6 cellular contexts compared by ENCODE assay signal in genomic region chr3:49173116-49173791, GRCh38. TPM values are rescaled to one million over a fixed set of nuclear protein-coding genes. Genes with fewer than 3 reads are reported as not detected.
DNase-seq lines count a peak whose midpoint lies in the region; ATAC-seq, FAIRE-seq and TF ChIP-seq lines count a peak whose summit lies in the region.

No MANE protein-coding gene starts in this region.

- no peaks in the 10 kb centered on the region for H3K27me3 ChIP-seq in astrocyte (ENCODE audit: insufficient read depth, low read length)
- H3K27me3 ChIP-seq in mesendoderm (ENCODE audit: insufficient read depth, low read length, poor library complexity): no peaks in the 10 kb centered on the region

- H3K18ac ChIP-seq in mesendoderm (ENCODE audit: low read length): no peak overlapping the region

- H4K5ac ChIP-seq in mesendoderm (ENCODE audit: low read length): no peak overlapping the region

- H3K9ac ChIP-seq in astrocyte (ENCODE audit: low read length) (peak overlapping the region; percentile 8), mesendoderm (ENCODE audit: low read length) (peak overlapping the region; percentile 59)

- DNase-seq in DMS 273 treated with DMSO at 0.1 percent for 48 hours (lab: John Stamatoyannopoulos, UW): peak; percentile 12
- no peak for DNase-seq in astrocyte (ENCODE audit: low read depth)
- DNase-seq in mesendoderm: peak; percentile 93
- no peak for DNase-seq in DMS53 treated with DMSO at 0.1 percent for 48 hours (lab: John Stamatoyannopoulos, UW; ENCODE audit: unreplicated experiment)
- DNase-seq in RKO (ENCODE audit: low spot score): no peak

- H3K27me3 Mint-ChIP-seq in astrocyte (ENCODE audit: low read depth, unreplicated experiment): no peaks in the 10 kb centered on the region

- no peaks in the 10 kb centered on the region for H3K9me3 Mint-ChIP-seq in astrocyte (ENCODE audit: unreplicated experiment)

- peak overlapping the region; percentile 87 for H3K4me3 Mint-ChIP-seq in astrocyte (ENCODE audit: unreplicated experiment)

- no peak overlapping the region for H4K8ac ChIP-seq in mesendoderm (ENCODE audit: low read depth, low read length)

- no peak overlapping the region for H2AFZ ChIP-seq in astrocyte (ENCODE audit: low read depth, low read length)

- H3K4me2 ChIP-seq in astrocyte (ENCODE audit: low read length) (peak overlapping the region; percentile 98), mesendoderm (ENCODE audit: low read length) (peak overlapping the region; percentile 31)

- no peak overlapping the region for H2BK120ac ChIP-seq in mesendoderm (ENCODE audit: low read depth, low read length)

- H3K56ac ChIP-seq in mesendoderm (ENCODE audit: low read length): peak overlapping the region; percentile 93

- FAIRE-seq in astrocyte (lab: Jason Lieb, UNC): no peak

- H3K4me1 ChIP-seq in astrocyte (ENCODE audit: insufficient read depth, low read length): peaks cover 38% of the 10 kb centered on the region
- peaks cover 10% of the 10 kb centered on the region for H3K4me1 ChIP-seq in mesendoderm (ENCODE audit: control insufficient read depth, low read depth, low read length)

- H3K4me3 ChIP-seq in astrocyte (ENCODE audit: insufficient read depth, low read depth, low read length): peak overlapping the region; percentile 5
- H3K4me3 ChIP-seq in mesendoderm (ENCODE audit: low read length): no peak overlapping the region

- H3K79me1 ChIP-seq in mesendoderm (ENCODE audit: low read length): peaks cover 1% of the 10 kb centered on the region

- peak overlapping the region; percentile 81 for H3K27ac Mint-ChIP-seq in astrocyte (ENCODE audit: unreplicated experiment)

- H3K36me3 ChIP-seq in astrocyte (ENCODE audit: insufficient read depth, low read length): no peaks in the 10 kb centered on the region
- no peaks in the 10 kb centered on the region for H3K36me3 ChIP-seq in mesendoderm (ENCODE audit: control insufficient read depth, insufficient read depth, low read length)

- H3K23ac ChIP-seq in mesendoderm (ENCODE audit: low read length): peak overlapping the region; percentile 24

- H4K20me1 ChIP-seq in astrocyte (ENCODE audit: insufficient read depth, low read length): peaks cover 34% of the 10 kb centered on the region

- H2AK5ac ChIP-seq in mesendoderm (ENCODE audit: low read length): no peak overlapping the region

- H3K79me2 ChIP-seq in astrocyte (ENCODE audit: insufficient read depth, low read length) (peaks cover 12% of the 10 kb centered on the region), mesendoderm (ENCODE audit: control insufficient read depth, insufficient read depth, low read length) (no peaks in the 10 kb centered on the region)

- ATAC-seq in GM19324 (IDR thresholded peaks at IDR 0.05; ENCODE audit: low FRiP score, unreplicated experiment): no peak

- H2BK15ac ChIP-seq in mesendoderm (replicated peaks; ENCODE audit: low read depth): no peak overlapping the region

- no CpG with 5 or more reads among the region's 3 CpGs for WGBS in mesendoderm (ENCODE audit: extremely low coverage, insufficient coverage, low lambda C conversion rate)

- TF ChIP-seq CTCF in astrocyte (IDR thresholded peaks at IDR 0.05; ENCODE audit: insufficient read depth, low read depth, low read length): no peak

- H2BK5ac ChIP-seq in mesendoderm (ENCODE audit: low read length): peak overlapping the region; percentile 70

- peaks cover 19% of the 10 kb centered on the region for H3K36me3 Mint-ChIP-seq in astrocyte (ENCODE audit: low read depth, unreplicated experiment)

- H3K27ac ChIP-seq in astrocyte (ENCODE audit: low read depth, low read length) (no peak overlapping the region), mesendoderm (ENCODE audit: low read depth, low read length) (peak overlapping the region; percentile 18)

- no peaks in the 10 kb centered on the region for H3K9me3 ChIP-seq in astrocyte (ENCODE audit: insufficient read depth, low read depth, low read length)

- H3K4me1 Mint-ChIP-seq in astrocyte (ENCODE audit: low read depth, unreplicated experiment): peaks cover 16% of the 10 kb centered on the region

- H3K4ac ChIP-seq in mesendoderm (ENCODE audit: low read depth, low read length): no peak overlapping the region

RNA-seq across cellular contexts. Expression of gene KLHDC8B, which starts 1.9 kb away (rescaled TPM):
- total RNA-seq in astrocyte: 30.2 and 31.6 TPM in 2 replicates
- polyA plus RNA-seq in mesendoderm (2013, experiment 1 of 2): 5.4 TPM
- polyA plus RNA-seq in mesendoderm (2013, experiment 2 of 2): 5.9 TPM

RNA-seq across cellular contexts. Expression of gene CCDC71, which starts 7.1 kb away (rescaled TPM):
- total RNA-seq in astrocyte: 18.5 and 20.5 TPM in 2 replicates
- 23.9 TPM for polyA plus RNA-seq in mesendoderm (2013, experiment 1 of 2)
- 24.1 TPM for polyA plus RNA-seq in mesendoderm (2013, experiment 2 of 2)

RNA-seq across cellular contexts. Expression of gene LAMB2, which starts 40.4 kb away (rescaled TPM):
- 344 and 391 TPM in 2 replicates for total RNA-seq in astrocyte
- polyA plus RNA-seq in mesendoderm (2013, experiment 1 of 2): 60.3 TPM
- 62.4 TPM for polyA plus RNA-seq in mesendoderm (2013, experiment 2 of 2)

RNA-seq across cellular contexts. Expression of gene USP19, which starts 52.6 kb away (rescaled TPM):
- total RNA-seq in astrocyte: 28.7 and 31.7 TPM in 2 replicates
- 21.6 TPM for polyA plus RNA-seq in mesendoderm (2013, experiment 1 of 2)
- polyA plus RNA-seq in mesendoderm (2013, experiment 2 of 2): 23.3 TPM

Comparison
In these comparisons a context has a peak if more than half of its experiments do, and no peak if none do; other contexts are left out.
1. DNase-seq: peak in DMS 273 treated with DMSO at 0.1 percent for 48 hours (single experiment) and mesendoderm (single experiment); none in astrocyte (single experiment), DMS53 treated with DMSO at 0.1 percent for 48 hours (single experiment) and RKO (single experiment).